8 cellular contexts compared by ENCODE assay signal in genomic region chr11:106076923-106077608, GRCh38. TPM values are rescaled to one million over a fixed set of nuclear protein-coding genes. Genes with fewer than 3 reads are reported as not detected.
DNase-seq lines count a peak whose midpoint lies in the region; ATAC-seq and TF ChIP-seq lines count a peak whose summit lies in the region.

TSS of gene KBTBD3 (minus strand) at chr11:106077347. CDS start at chr11:106059097, 18,250 bp downstream.

- H3K79me2 ChIP-seq in PC-9 (ENCODE audit: low read depth) = peaks cover 42% of the 10 kb centered on the region

- 0% methylated on average over 37 of the region's 37 CpGs for WGBS in esophagus, 2 donors

- peak; percentile 96 for ATAC-seq in GM21737 (IDR thresholded peaks at IDR 0.05; ENCODE audit: unreplicated experiment)
- peak; percentile 95 to 97 for ATAC-seq in activated T-cell treated with anti-CD3 and anti-CD28 coated beads, Interleukin-2, amount 50 U/mL, for 4 hours

- H3K27me3 Mint-ChIP-seq in activated T-cell treated with anti-CD3 and anti-CD28 coated beads, Interleukin-2, amount 50 U/mL, for 4 hours (ENCODE audit: low read depth) = no peaks in the 10 kb centered on the region

- H3K36me3 Mint-ChIP-seq in activated T-cell treated with anti-CD3 and anti-CD28 coated beads, Interleukin-2, amount 50 U/mL, for 4 hours (ENCODE audit: insufficient read depth) = peaks cover 17% of the 10 kb centered on the region

- POLR2A ChIA-PET in PC-9 (lab: Charles Lee; ENCODE audit: unreplicated experiment) = interaction anchor here (0.5 to 0.7 kb wide), 3 partner anchors 15 to 1790 kb away, joined by 3 to 5 read pairs (median 5); no protein-coding TSS in a partner anchor

- H3K27me3 ChIP-seq in PC-9 (ENCODE audit: insufficient read depth, low read depth) = no peaks in the 10 kb centered on the region
- no peaks in the 10 kb centered on the region for H3K27me3 ChIP-seq in esophagus (ENCODE audit: control insufficient read depth in 1 of 2, insufficient read depth in 2 of 2, low read length in 2 of 2)
- H3K27me3 ChIP-seq in mucosa of rectum (ENCODE audit: control insufficient read depth in 2 of 2, insufficient read depth in 2 of 2, low read length in 2 of 2) = no peaks in the 10 kb centered on the region

- intact Hi-C loops in PC-9 (cut with micrococcal nuclease; ENCODE audit: unreplicated experiment) = loop anchor here (2.0 kb wide), 1 partner anchor 54 kb away; the partner anchor contains the start of gene MSANTD4

- H3K4me2 ChIP-seq in PC-9 = peak within 1 kb of the TSS; percentile 96

- H3K4me3 ChIP-seq in PC-9 (peak within 1 kb of the TSS; percentile 88), esophagus (ENCODE audit: low read depth in 1 of 2, low read length in 2 of 2) (peak within 1 kb of the TSS; percentile 66 to 100), mucosa of rectum (ENCODE audit: low read length in 2 of 2) (peak within 1 kb of the TSS; percentile 96 to 98)

- peaks cover 20% of the 10 kb centered on the region; the same call in 1 of the 2 replicates for H4K20me1 ChIP-seq in PC-9 (ENCODE audit: insufficient read depth)

- H2AFZ ChIP-seq in PC-9 = peak within 1 kb of the TSS; percentile 98

- peak within 1 kb of the TSS; percentile 97 for H3K4me3 Mint-ChIP-seq in activated T-cell treated with anti-CD3 and anti-CD28 coated beads, Interleukin-2, amount 50 U/mL, for 4 hours

- H3K4me1 Mint-ChIP-seq in activated T-cell treated with anti-CD3 and anti-CD28 coated beads, Interleukin-2, amount 50 U/mL, for 4 hours (ENCODE audit: low read depth) = peaks cover 49% of the 10 kb centered on the region

- no peaks in the 10 kb centered on the region for H3K9me3 Mint-ChIP-seq in activated T-cell treated with anti-CD3 and anti-CD28 coated beads, Interleukin-2, amount 50 U/mL, for 4 hours

- H3F3A ChIP-seq in PC-9 (ENCODE audit: insufficient read depth, low read depth) = no peaks in the 10 kb centered on the region

- no peaks in the 10 kb centered on the region for H3K9me2 ChIP-seq in PC-9 (ENCODE audit: insufficient read depth)

- no peaks in the 10 kb centered on the region for H3K9me3 ChIP-seq in PC-9 (ENCODE audit: insufficient read depth, low read depth)
- peaks cover 0 to 2% of the 10 kb centered on the region in 2 donors for H3K9me3 ChIP-seq in esophagus (ENCODE audit: control insufficient read depth in 2 of 2, insufficient read depth in 1 of 2, low read depth in 1 of 2, low read length in 1 of 2)
- no peaks in the 10 kb centered on the region for H3K9me3 ChIP-seq in mucosa of rectum (ENCODE audit: control insufficient read depth in 2 of 2, low read length in 2 of 2)

- CTCF ChIA-PET in PC-9 (lab: Charles Lee) = interaction anchor here (0.6 kb wide), 1 partner anchor 1913 kb away, joined by 3 read pairs; no protein-coding TSS in a partner anchor

- peak within 1 kb of the TSS; percentile 63 for H3K27ac ChIP-seq in PC-9
- peak within 1 kb of the TSS; percentile 97 to 98 for H3K27ac ChIP-seq in esophagus (ENCODE audit: low read depth in 2 of 2, low read length in 1 of 2)
- H3K27ac ChIP-seq in mucosa of rectum (ENCODE audit: low read depth in 2 of 2, low read length in 2 of 2) = peak within 1 kb of the TSS; percentile 89 to 96

- H3K4me1 ChIP-seq in PC-9 (replicated peaks; ENCODE audit: insufficient read depth) (peaks cover 25% of the 10 kb centered on the region), esophagus (ENCODE audit: control insufficient read depth in 2 of 2, insufficient read depth in 2 of 2, low read length in 1 of 2) (peaks cover 0 to 2% of the 10 kb centered on the region in 2 donors), mucosa of rectum (ENCODE audit: control insufficient read depth in 2 of 2, insufficient read depth in 2 of 2, low read length in 2 of 2) (peaks cover 8% of the 10 kb centered on the region in 2 donors)

- peak; percentile 99 for DNase-seq in DMS79 (lab: John Stamatoyannopoulos, UW)
- DNase-seq in KG1 (lab: John Stamatoyannopoulos, UW) = peak; percentile 99
- DNase-seq in PC-9 = peak; percentile 98 to 99
- peak; percentile 97 for DNase-seq in activated T-cell treated with anti-CD3 and anti-CD28 coated beads, Interleukin-2, amount 50 U/mL, for 4 hours
- peak; percentile 92 to 97 for DNase-seq in stimulated activated CD8-positive, alpha-beta memory T cell treated with anti-CD3 and anti-CD28 coated beads, Interleukin-4, amount 100 ng/mL, for 4 hours (ENCODE audit: low read depth in 2 of 2, low spot score in 1 of 2)

- H3K36me3 ChIP-seq in PC-9 (ENCODE audit: low read depth) (peaks cover 26% of the 10 kb centered on the region), esophagus (ENCODE audit: control insufficient read depth in 2 of 2, insufficient read depth in 2 of 2, low read length in 1 of 2) (no peaks in the 10 kb centered on the region), mucosa of rectum (ENCODE audit: control insufficient read depth in 2 of 2, insufficient read depth in 2 of 2, low read length in 2 of 2) (peaks cover 10 to 12% of the 10 kb centered on the region in 2 donors)

- no TSS peak for BruUV-seq in PC-9 (replicated peaks; lab: Mats Ljungman, UMichigan)

- peak; percentile 56; the same call in 1 of the 2 replicates for TF ChIP-seq CTCF in PC-9 (conservative IDR thresholded peaks at IDR 0.05)

- peak within 1 kb of the TSS; percentile 93 to 97 for H3K9ac ChIP-seq in mucosa of rectum (ENCODE audit: low read depth in 1 of 2, low read length in 2 of 2)

RNA-seq across cellular contexts. Expression of gene KBTBD3, which starts in this region (rescaled TPM):
- total RNA-seq in PC-9 (2021) = 8.8 and 11.9 TPM in 2 replicates
- total RNA-seq in activated T-cell treated with anti-CD3 and anti-CD28 coated beads, Interleukin-2, amount 50 U/mL, for 4 hours = 1 to 10 TPM in 2 of 3 donors, under 1 TPM in 1; 0.61 to 2.4 (median 1.9) TPM
- polyA plus RNA-seq in esophagus = 1 to 10 TPM; 1.5 to 2.6 TPM

Comparison
In these comparisons a context has a peak if more than half of its experiments do, and no peak if none do; other contexts are left out.
1. Peak in every context shown above with its lines: DNase-seq, ATAC-seq, H3K4me3 ChIP-seq and H3K27ac ChIP-seq.